In genomic region chr18:74064510-74064909, GRCh38 we compare ENCODE assay signal across 12 cellular contexts.
DNase-seq lines count a peak whose midpoint lies in the region; ATAC-seq, FAIRE-seq and TF ChIP-seq lines count a peak whose summit lies in the region.
"Had no signal": no experiment of that assay in that cellular context is flagged by ENCODE, and none has a peak within 500 bp of the region (broad histone marks: within the 10 kb centered on the region; RNA-seq: fewer than 3 reads in every experiment).

No MANE protein-coding gene starts in this region.

- H3K27me3 ChIP-seq in GM12878 (replicated peaks in 1 of 2; ENCODE audit: control insufficient read depth in 2 of 2, insufficient read depth in 2 of 2, low read length in 1 of 2): no peaks in the 10 kb centered on the region; a peak in 1 of 4 replicates
- no peaks in the 10 kb centered on the region for H3K27me3 ChIP-seq in ascending aorta

- no peak overlapping the region for H2AFZ ChIP-seq in GM12878 (ENCODE audit: control insufficient read depth, low read depth, low read length)

- peak overlapping the region; percentile 71 for H3K27ac Mint-ChIP-seq in activated naive CD4-positive, alpha-beta T cell treated with anti-CD3 and anti-CD28 coated beads, Interleukin-2, amount 10 ng/mL, durations not matched to agents 7 days and 5 days
- H3K27ac Mint-ChIP-seq in MCF 10A (ENCODE audit: low read depth, unreplicated experiment): no peak overlapping the region

- H3K9ac ChIP-seq in GM12878 (ENCODE audit: control insufficient read depth, insufficient read depth, low read length): no peak overlapping the region

- H3K4me1 ChIP-seq in GM12878 (ENCODE audit: control insufficient read depth, insufficient read depth, low read length): peaks cover 11% of the 10 kb centered on the region
- H3K4me1 ChIP-seq in ascending aorta: no peaks in the 10 kb centered on the region
- H3K4me1 ChIP-seq: transverse colon had no signal

- peaks cover 43% of the 10 kb centered on the region for H3K4me1 Mint-ChIP-seq in activated naive CD4-positive, alpha-beta T cell treated with anti-CD3 and anti-CD28 coated beads, Interleukin-2, amount 10 ng/mL, durations not matched to agents 7 days and 5 days
- peaks cover 18% of the 10 kb centered on the region for H3K4me1 Mint-ChIP-seq in MCF 10A (ENCODE audit: insufficient read depth, unreplicated experiment)

- TF ChIP-seq EP300 in GM12878 (IDR thresholded peaks at IDR 0.05; ENCODE audit: borderline replicate concordance in 1 of 2, control insufficient read depth in 1 of 2, low read depth in 2 of 2, low read length in 2 of 2): no peak

- in situ Hi-C loops in GM12878 (cut with MboI): no loop called here

- H3K4me3 ChIP-seq in GM12878: no peak overlapping the region
- no peak overlapping the region for H3K4me3 ChIP-seq in ascending aorta
- H3K4me3 ChIP-seq: transverse colon had no signal

- H4K20me1 ChIP-seq in GM12878 (ENCODE audit: control insufficient read depth, insufficient read depth): no peaks in the 10 kb centered on the region

- WGBS in GM12878 (ENCODE audit: insufficient coverage, insufficient replicate concordance, low lambda C conversion rate, missing lambda C conversion rate): 0% methylated on average over 6 of the region's 6 CpGs

- peak overlapping the region; percentile 12; the same call in 1 of the 2 replicates for H3K4me2 ChIP-seq in GM12878 (ENCODE audit: control insufficient read depth, insufficient read depth)

- no peaks in the 10 kb centered on the region for H3K9me3 ChIP-seq in GM12878 (replicated peaks; ENCODE audit: control insufficient read depth, insufficient read depth, low read length)
- H3K9me3 ChIP-seq in ascending aorta: no peaks in the 10 kb centered on the region
- H3K9me3 ChIP-seq: transverse colon had no signal

- peaks cover 2% of the 10 kb centered on the region for H3K36me3 Mint-ChIP-seq in activated naive CD4-positive, alpha-beta T cell treated with anti-CD3 and anti-CD28 coated beads, Interleukin-2, amount 10 ng/mL, durations not matched to agents 7 days and 5 days
- no peaks in the 10 kb centered on the region for H3K36me3 Mint-ChIP-seq in MCF 10A (ENCODE audit: insufficient read depth, unreplicated experiment)

- H3K4me3 Mint-ChIP-seq in activated naive CD4-positive, alpha-beta T cell treated with anti-CD3 and anti-CD28 coated beads, Interleukin-2, amount 10 ng/mL, durations not matched to agents 7 days and 5 days: peak overlapping the region; percentile 69
- no peak overlapping the region for H3K4me3 Mint-ChIP-seq in MCF 10A (ENCODE audit: unreplicated experiment)

- POLR2A ChIA-PET in GM12878 (lab: Charles Lee): no interaction called here
- POLR2A ChIA-PET in MCF 10A (lab: Yijun Ruan, JAX): interaction anchor here (1.2 kb wide), 1 partner anchor 1069 kb away, joined by 3 read pairs; no protein-coding TSS in a partner anchor

- intact Hi-C loops in GM12878 (cut with micrococcal nuclease; ENCODE audit: unreplicated experiment) (no loop called here), MCF 10A (cut with micrococcal nuclease) (no loop called here), ascending aorta (cut with DNase I) (no loop called here)

- no peaks in the 10 kb centered on the region for H3K79me2 ChIP-seq in GM12878 (ENCODE audit: control insufficient read depth, insufficient read depth, low read length)

- CTCF ChIA-PET in activated naive CD4-positive, alpha-beta T cell treated with anti-CD3 and anti-CD28 coated beads, Interleukin-2, amount 10 ng/mL, durations not matched to agents 7 days and 5 days (lab: Charles Lee): interaction anchor here (1.2 to 4.9 kb wide), 7 partner anchors 10 to 432 kb away, joined by 3 to 74 read pairs (median 6); partner anchors contain the start of gene CNDP2
- CTCF ChIA-PET in GM12878 (lab: Yijun Ruan, JAX): no interaction called here
- CTCF ChIA-PET in MCF 10A (lab: Yijun Ruan, JAX): interaction anchor here (1.0 kb wide), 1 partner anchor 84 kb away, joined by 4 read pairs; no protein-coding TSS in a partner anchor

- SMC1A ChIA-PET in GM12878 (lab: Charles Lee; ENCODE audit: uncharacterized antibody, unreplicated experiment): no interaction called here

- peak; percentile 76 for DNase-seq in activated naive CD4-positive, alpha-beta T cell treated with anti-CD3 and anti-CD28 coated beads, Interleukin-2, amount 10 ng/mL, durations not matched to agents 7 days and 5 days
- no peak for DNase-seq in activated naive CD4-positive, alpha-beta T cell (lab: John Stamatoyannopoulos, UW)
- peak; percentile 92 for DNase-seq in NCI-H69 (lab: John Stamatoyannopoulos, UW)
- no peak for DNase-seq in GM12878 (ENCODE audit: low read depth, low spot score)
- DNase-seq in MCF 10A (ENCODE audit: unreplicated experiment): no peak
- no peak for DNase-seq in ascending aorta (ENCODE audit: low spot score in 2 of 2)
- no peak for DNase-seq in hippocampal formation (lab: John Stamatoyannopoulos, UW)
- DNase-seq: AML-193, kidney glomerular epithelial cell, NCI-H526, transverse colon had no signal

- RAD21 ChIA-PET in GM12878 (lab: Charles Lee; ENCODE audit: unreplicated experiment): no interaction called here

- no peak overlapping the region for H3K27ac ChIP-seq in GM12878 (ENCODE audit: control insufficient read depth, insufficient read depth)
- H3K27ac ChIP-seq in ascending aorta: no peak overlapping the region
- H3K27ac ChIP-seq: transverse colon had no signal

- no peak for ATAC-seq in GM12878
- ATAC-seq in HG03342 (IDR thresholded peaks at IDR 0.05; ENCODE audit: unreplicated experiment): no peak

- H3K36me3 ChIP-seq in GM12878 (ENCODE audit: control insufficient read depth in 2 of 2, insufficient read depth in 2 of 2, low read length in 1 of 2): no peaks in the 10 kb centered on the region
- H3K36me3 ChIP-seq in ascending aorta: no peaks in the 10 kb centered on the region
- H3K36me3 ChIP-seq: transverse colon had no signal

- FAIRE-seq in GM12878 (lab: Jason Lieb, UNC): no peak

- no peak for TF ChIP-seq RAD21 in GM12878 (IDR thresholded peaks at IDR 0.05; ENCODE audit: insufficient read depth, low read depth, low read length)

- TF ChIP-seq CTCF in GM12878 (IDR thresholded peaks at IDR 0.05 in 2 of 3, conservative IDR thresholded peaks at IDR 0.05 in 1 of 3; ENCODE audit: control insufficient read depth in 2 of 3, extremely low read depth in 1 of 3, insufficient read depth in 1 of 3, low read depth in 3 of 3, low read length in 3 of 3) (no peak), MCF 10A (IDR thresholded peaks at IDR 0.05; ENCODE audit: unreplicated experiment) (no peak), ascending aorta (IDR thresholded peaks at IDR 0.05) (no peak)

- no peak for TF ChIP-seq POLR2A in GM12878 (IDR thresholded peaks at IDR 0.05; ENCODE audit: low read depth, low read length)

- no TSS peak for BruUV-seq in GM12878 (replicated peaks; lab: Mats Ljungman, UMichigan)
- no TSS peak for BruUV-seq in MCF 10A (replicated peaks; lab: Mats Ljungman, UMichigan)

- H3K27me3 Mint-ChIP-seq in activated naive CD4-positive, alpha-beta T cell treated with anti-CD3 and anti-CD28 coated beads, Interleukin-2, amount 10 ng/mL, durations not matched to agents 7 days and 5 days: no peaks in the 10 kb centered on the region
- H3K27me3 Mint-ChIP-seq in MCF 10A (ENCODE audit: insufficient read depth, unreplicated experiment): no peaks in the 10 kb centered on the region

- no peaks in the 10 kb centered on the region for H3K9me3 Mint-ChIP-seq in activated naive CD4-positive, alpha-beta T cell treated with anti-CD3 and anti-CD28 coated beads, Interleukin-2, amount 10 ng/mL, durations not matched to agents 7 days and 5 days
- H3K9me3 Mint-ChIP-seq in MCF 10A (ENCODE audit: unreplicated experiment): no peaks in the 10 kb centered on the region

TF ChIP-seq in GM12878, 131 proteins besides CTCF, POLR2A, EP300 and RAD21:
- TF ChIP-seq TCF3 (IDR thresholded peaks at IDR 0.05; ENCODE audit: borderline replicate concordance, insufficient read depth, low read depth, low read length): peak; percentile 75
- TF ChIP-seq SIN3A (IDR thresholded peaks at IDR 0.05; ENCODE audit: low read depth, low read length): no peak
- no peak for TF ChIP-seq WRNIP1 (IDR thresholded peaks at IDR 0.05; ENCODE audit: borderline replicate concordance, low read depth, low read length)
- no peak for TF ChIP-seq ZBTB4 (CRISPR knock-in tag; IDR thresholded peaks at IDR 0.05)
- peak; percentile 81; the same call in 1 of the 2 replicates for TF ChIP-seq TCF12 (IDR thresholded peaks at IDR 0.05; ENCODE audit: low read depth, low read length)
TF ChIP-seq in GM12878: peak in this region for 2.

Comparison
In these comparisons a context has a peak if more than half of its experiments do, and no peak if none do; other contexts are left out.
1. DNase-seq: peak in activated naive CD4-positive, alpha-beta T cell treated with anti-CD3 and anti-CD28 coated beads, Interleukin-2, amount 10 ng/mL, durations not matched to agents 7 days and 5 days (single experiment) and NCI-H69 (single experiment); none in activated naive CD4-positive, alpha-beta T cell (0 of 4), GM12878 (single experiment), MCF 10A (single experiment), ascending aorta (0 of 2) and hippocampal formation (0 of 2).